In genomic region chr3:41274944-41275668, GRCh38 we compare ENCODE assay signal across 17 cellular contexts.
DNase-seq lines count a peak whose midpoint lies in the region; ATAC-seq and TF ChIP-seq lines count a peak whose summit lies in the region.
"Had no signal": no experiment of that assay in that cellular context is flagged by ENCODE, and none has a peak within 500 bp of the region (broad histone marks: within the 10 kb centered on the region; RNA-seq: fewer than 3 reads in every experiment).

No MANE protein-coding gene starts in this region.

- CTCF ChIA-PET in Calu3 (lab: Charles Lee): no interaction called here

- H3K27me3 Mint-ChIP-seq in Calu3 (ENCODE audit: unreplicated experiment): peaks cover 9% of the 10 kb centered on the region
- H3K27me3 Mint-ChIP-seq: activated B cell treated with CpG ODN at 0.5 μM for 24 hours; CD4-positive, CD25-positive, alpha-beta regulatory T cell; progenitor cell of endocrine pancreas; stimulated activated naive CD8-positive, alpha-beta T cell treated with anti-CD3 and anti-CD28 coated beads, Interleukin-15, Interleukin-2, amounts not matched to agents 100 ng/mL and 50 ng/mL, for 24 hours had no signal

- intact Hi-C loops in Calu3 (cut with micrococcal nuclease; ENCODE audit: unreplicated experiment): no loop called here

- no peak overlapping the region for H3K4me3 Mint-ChIP-seq in Calu3 (ENCODE audit: low read depth, unreplicated experiment)
- H3K4me3 Mint-ChIP-seq: activated B cell treated with CpG ODN at 0.5 μM for 24 hours; CD4-positive, CD25-positive, alpha-beta regulatory T cell; stimulated activated naive CD8-positive, alpha-beta T cell treated with anti-CD3 and anti-CD28 coated beads, Interleukin-15, Interleukin-2, amounts not matched to agents 100 ng/mL and 50 ng/mL, for 24 hours had no signal

- H3K4me3 ChIP-seq in epithelial cell of esophagus (ENCODE audit: low read length): no peak overlapping the region
- H3K4me3 ChIP-seq: SJSA1 had no signal

- peak; percentile 20 for DNase-seq in Calu3
- peak; percentile 6 for DNase-seq in OCI-M1 (lab: John Stamatoyannopoulos, UW)
- DNase-seq in epithelial cell of esophagus (ENCODE audit: low read depth): peak; percentile 46
- DNase-seq in mucosa of gallbladder (ENCODE audit: low spot score): peak; percentile 12
- no peak for DNase-seq in NCI-H146 (lab: John Stamatoyannopoulos, UW)
- DNase-seq in NCI-H446 treated with DMSO at 0.1 percent for 48 hours (lab: John Stamatoyannopoulos, UW): no peak
- DNase-seq in NCI-H82 treated with DMSO at 0.1 percent for 48 hours (lab: John Stamatoyannopoulos, UW; ENCODE audit: unreplicated experiment): no peak
- DNase-seq: activated B cell treated with CpG ODN at 0.5 μM for 24 hours; CD4-positive, CD25-positive, alpha-beta regulatory T cell; effector memory CD4-positive, alpha-beta T cell; midbrain; NCI-H1105 treated with DMSO at 0.1 percent for 48 hours; NCI-H526 treated with DMSO at 0.1 percent for 48 hours had no signal

- ATAC-seq in GM21825 (IDR thresholded peaks at IDR 0.05; ENCODE audit: unreplicated experiment): no peak

- H3K27ac Mint-ChIP-seq in Calu3 (ENCODE audit: unreplicated experiment): no peak overlapping the region
- H3K27ac Mint-ChIP-seq: activated B cell treated with CpG ODN at 0.5 μM for 24 hours; CD4-positive, CD25-positive, alpha-beta regulatory T cell; progenitor cell of endocrine pancreas; stimulated activated naive CD8-positive, alpha-beta T cell treated with anti-CD3 and anti-CD28 coated beads, Interleukin-15, Interleukin-2, amounts not matched to agents 100 ng/mL and 50 ng/mL, for 24 hours had no signal

- H3K9me3 Mint-ChIP-seq in Calu3 (ENCODE audit: low read depth, unreplicated experiment): peaks cover 4% of the 10 kb centered on the region

- no TSS peak for BruUV-seq in Calu3 (replicated peaks; lab: Mats Ljungman, UMichigan)

- TF ChIP-seq CTCF in Calu3 (IDR thresholded peaks at IDR 0.05; ENCODE audit: unreplicated experiment) (no peak), epithelial cell of esophagus (IDR thresholded peaks at IDR 0.05; ENCODE audit: insufficient read depth, low read depth, low read length, missing control alignments) (no peak)

- peaks cover 32% of the 10 kb centered on the region for H3K4me1 Mint-ChIP-seq in Calu3 (ENCODE audit: low read depth, unreplicated experiment)
- H3K4me1 Mint-ChIP-seq: activated B cell treated with CpG ODN at 0.5 μM for 24 hours had no signal

- no peaks in the 10 kb centered on the region for H3K36me3 Mint-ChIP-seq in Calu3 (ENCODE audit: insufficient read depth, unreplicated experiment)
- H3K36me3 Mint-ChIP-seq: CD4-positive, CD25-positive, alpha-beta regulatory T cell had no signal

Comparison
In these comparisons a context has a peak if more than half of its experiments do, and no peak if none do; other contexts are left out.
1. DNase-seq: peak in Calu3 (single experiment), OCI-M1 (single experiment), epithelial cell of esophagus (single experiment) and mucosa of gallbladder (single experiment); none in NCI-H146 (single experiment), NCI-H446 treated with DMSO at 0.1 percent for 48 hours (single experiment) and NCI-H82 treated with DMSO at 0.1 percent for 48 hours (single experiment).